ENCODE assay signal across 9 cellular contexts in the genomic region with DNA sequence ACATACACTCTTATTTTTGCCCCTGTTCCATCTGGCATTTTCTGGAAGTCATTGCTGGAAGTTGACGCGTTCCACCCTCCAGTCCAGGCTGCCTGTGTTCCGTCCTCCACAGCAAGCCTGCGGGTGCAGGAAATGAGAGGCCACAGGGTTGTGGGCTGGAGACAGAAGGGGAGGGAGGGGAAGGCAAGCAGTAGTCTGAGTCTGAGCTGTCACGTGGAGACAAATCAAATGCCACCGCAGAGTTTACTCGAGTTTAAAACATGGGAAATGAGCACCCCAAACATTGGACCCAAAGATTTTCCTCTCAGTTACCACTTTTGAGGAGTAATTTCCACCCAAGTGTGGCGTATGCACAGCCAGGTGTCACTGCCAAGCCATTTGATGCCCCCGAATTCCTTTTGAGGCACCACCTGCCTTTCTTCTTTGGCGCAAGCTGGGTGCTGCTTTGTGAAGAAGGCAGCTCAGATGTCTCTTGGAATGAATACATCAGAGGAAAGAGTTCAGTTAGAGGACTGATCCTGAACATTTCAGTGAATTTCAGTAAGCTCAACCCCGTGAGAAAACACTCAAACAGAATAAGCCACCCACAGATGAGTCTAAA.
DNase-seq lines count a peak whose midpoint lies in the region; ATAC-seq and TF ChIP-seq lines count a peak whose summit lies in the region.
"Had no signal": no experiment of that assay in that cellular context is flagged by ENCODE, and none has a peak within 500 bp of the region (broad histone marks: within the 10 kb centered on the region; RNA-seq: fewer than 3 reads in every experiment).

No MANE protein-coding gene starts in this region.

- intact Hi-C loops in lower leg skin (cut with DNase I; ENCODE audit: low total_unique reads): no loop called here

- peak; percentile 86 to 91 for ATAC-seq in activated naive CD4-positive, alpha-beta T cell treated with anti-CD3 and anti-CD28 coated beads, Interleukin-2, amount 50 U/mL, for 72 hours

- 28 to 38% methylated on average over 11 of the region's 11 CpGs for WGBS in lower leg skin, 2 donors

- no peak for TF ChIP-seq POLR2A in lower leg skin (IDR thresholded peaks at IDR 0.05)
- no peak for TF ChIP-seq POLR2A in erythroblast (IDR thresholded peaks at IDR 0.05; ENCODE audit: low read length)

- H3K9me3 Mint-ChIP-seq in activated naive CD4-positive, alpha-beta T cell treated with anti-CD3 and anti-CD28 coated beads, Interleukin-2, amount 50 U/mL, for 72 hours: no peaks in the 10 kb centered on the region
- H3K9me3 Mint-ChIP-seq: neural crest cell had no signal

- H3K36me3 Mint-ChIP-seq in activated naive CD4-positive, alpha-beta T cell treated with anti-CD3 and anti-CD28 coated beads, Interleukin-2, amount 50 U/mL, for 72 hours: no peaks in the 10 kb centered on the region

- H3K4me3 ChIP-seq in lower leg skin (ENCODE audit: low read depth, poor library complexity, severe bottlenecking): no peak overlapping the region

- no peak overlapping the region for H3K27ac Mint-ChIP-seq in activated naive CD4-positive, alpha-beta T cell treated with anti-CD3 and anti-CD28 coated beads, Interleukin-2, amount 50 U/mL, for 72 hours

- no peak for TF ChIP-seq CTCF in lower leg skin (IDR thresholded peaks at IDR 0.05)

- peak; percentile 51 to 63 for DNase-seq in AML-193 (lab: John Stamatoyannopoulos, UW)
- DNase-seq in RPMI7951 (ENCODE audit: low read depth): peak; percentile 67
- DNase-seq in activated naive CD4-positive, alpha-beta T cell treated with anti-CD3 and anti-CD28 coated beads, Interleukin-2, amount 50 U/mL, for 72 hours (ENCODE audit: low spot score in 2 of 2): peak; percentile 59 to 71
- DNase-seq in lower leg skin (ENCODE audit: low spot score in 2 of 2): peak; percentile 42 to 83
- peak; percentile 23 to 40 for DNase-seq in stimulated activated CD8-positive, alpha-beta memory T cell treated with anti-CD3 and anti-CD28 coated beads, Interleukin-7, amount 100 ng/mL, for 48 hours (ENCODE audit: extremely low read depth in 1 of 2, low read depth in 1 of 2)
- DNase-seq in erythroblast (lab: John Stamatoyannopoulos, UW): no peak
- no peak for DNase-seq in NCI-H2081 treated with DMSO at 0.1 percent for 48 hours (lab: John Stamatoyannopoulos, UW)
- DNase-seq in HuH-7.5 (ENCODE audit: low spot score): no peak

Comparison
In these comparisons a context has a peak if more than half of its experiments do, and no peak if none do; other contexts are left out.
1. DNase-seq: peak in AML-193 (2 of 2), RPMI7951 (single experiment), activated naive CD4-positive, alpha-beta T cell treated with anti-CD3 and anti-CD28 coated beads, Interleukin-2, amount 50 U/mL, for 72 hours (2 of 2), lower leg skin (2 of 2) and stimulated activated CD8-positive, alpha-beta memory T cell treated with anti-CD3 and anti-CD28 coated beads, Interleukin-7, amount 100 ng/mL, for 48 hours (2 of 2); none in erythroblast (0 of 2), NCI-H2081 treated with DMSO at 0.1 percent for 48 hours (single experiment) and HuH-7.5 (single experiment).